10 cellular contexts compared by ENCODE assay signal in the genomic region with DNA sequence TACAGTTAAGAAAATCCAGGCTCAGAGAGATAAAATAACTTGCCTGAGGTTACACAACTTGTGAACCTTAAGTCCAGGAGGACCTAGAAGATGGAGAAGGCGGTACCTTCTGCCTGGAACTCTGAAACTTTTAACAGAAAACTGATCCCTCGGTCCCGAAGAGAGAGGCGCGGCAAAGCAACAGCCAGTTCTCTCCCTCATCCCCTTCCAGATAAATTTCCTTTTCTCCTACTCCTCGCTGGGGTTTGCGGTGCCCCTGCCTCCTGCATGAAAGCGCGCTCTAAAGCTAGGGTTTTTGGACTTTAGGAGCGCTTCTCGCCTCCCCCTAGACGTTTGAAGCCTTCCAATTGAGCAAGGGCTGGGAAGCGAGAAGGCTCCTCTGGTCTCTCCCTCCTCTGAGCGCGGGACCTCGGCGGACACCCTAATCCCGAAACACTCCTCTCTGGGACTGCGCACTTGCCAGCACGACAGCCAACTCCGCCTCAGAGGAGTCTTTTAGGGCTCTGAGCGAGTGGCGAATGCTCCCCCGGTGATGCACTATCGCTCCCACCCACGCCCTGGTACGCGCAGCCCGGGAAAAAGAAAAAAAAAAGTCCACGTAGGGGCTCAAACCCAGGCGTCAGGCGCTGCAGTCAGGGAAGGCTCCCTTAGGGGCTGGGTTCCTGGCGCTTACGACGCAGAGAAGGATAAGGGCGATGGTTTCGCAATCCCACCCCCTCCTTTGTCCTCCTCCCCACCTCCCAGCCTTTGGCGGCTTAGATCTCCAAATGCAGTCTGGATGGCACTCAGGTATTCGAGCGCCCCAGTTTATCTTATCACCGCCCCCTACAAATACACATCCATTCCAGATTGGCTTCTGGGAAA. TPM values are rescaled to one million over a fixed set of nuclear protein-coding genes. Genes with fewer than 3 reads are reported as not detected.
DNase-seq lines count a peak whose midpoint lies in the region; ATAC-seq, FAIRE-seq and TF ChIP-seq lines count a peak whose summit lies in the region.
"Had no signal": no experiment of that assay in that cellular context is flagged by ENCODE, and none has a peak within 500 bp of the region (broad histone marks: within the 10 kb centered on the region; RNA-seq: fewer than 3 reads in every experiment).

No MANE protein-coding gene starts in this region.

- H3K4me3 ChIP-seq in iPS-20b (ENCODE audit: low read length) (peak overlapping the region; percentile 56; the same call in 1 of the 2 replicates), thoracic aorta (peak overlapping the region; percentile 44)

- H3K9ac ChIP-seq in iPS-20b (ENCODE audit: low read depth, low read length) = no peak overlapping the region

- H3K36me3 Mint-ChIP-seq in activated naive CD4-positive, alpha-beta T cell treated with anti-CD3 and anti-CD28 coated beads, Interleukin-2, amount 50 U/mL, for 24 hours = no peaks in the 10 kb centered on the region
- H3K36me3 Mint-ChIP-seq: naive B cell had no signal

- no peak for TF ChIP-seq POLR2A in GM12892 (IDR thresholded peaks at IDR 0.05; ENCODE audit: low read depth, low read length)

- peak; percentile 53 for DNase-seq in stimulated activated CD4-positive, alpha-beta T cell treated with anti-CD3 and anti-CD28 coated beads, Interleukin-15, amount 100 ng/mL, for 24 hours
- no peak for DNase-seq in stimulated activated CD4-positive, alpha-beta T cell treated with anti-CD3 and anti-CD28 coated beads, Interleukin-1b, Interleukin-23, amount 100 ng/mL, for 48 hours
- DNase-seq in thoracic aorta (ENCODE audit: low spot score) (no peak), dermis blood vessel endothelial cell (no peak), GM12892 (ENCODE audit: insufficient read length) (no peak)
- DNase-seq: naive B cell had no signal

- no peak for TF ChIP-seq CTCF in thoracic aorta (IDR thresholded peaks at IDR 0.05)

- H3K27me3 ChIP-seq in iPS-20b (ENCODE audit: insufficient read depth, low read length) (peaks cover 97% of the 10 kb centered on the region), thoracic aorta (replicated peaks; ENCODE audit: insufficient read depth) (peaks cover 27% of the 10 kb centered on the region)

- ATAC-seq in thoracic aorta (ENCODE audit: insufficient number of reproducible peaks, low FRiP score, low read depth) (peak; percentile 17), GM18861 (IDR thresholded peaks at IDR 0.05; ENCODE audit: unreplicated experiment) (no peak)

- H3K9me3 Mint-ChIP-seq in activated naive CD4-positive, alpha-beta T cell treated with anti-CD3 and anti-CD28 coated beads, Interleukin-2, amount 50 U/mL, for 24 hours = no peaks in the 10 kb centered on the region

- H3K4me1 ChIP-seq in iPS-20b (ENCODE audit: insufficient read depth, low read length) (peaks cover 32% of the 10 kb centered on the region), thoracic aorta (ENCODE audit: control insufficient read depth in 1 of 2, low read depth in 2 of 2) (peaks cover 8 to 23% of the 10 kb centered on the region in 2 donors)

- peaks cover 55% of the 10 kb centered on the region for H3K27me3 Mint-ChIP-seq in activated naive CD4-positive, alpha-beta T cell treated with anti-CD3 and anti-CD28 coated beads, Interleukin-2, amount 50 U/mL, for 24 hours

- H3K27ac ChIP-seq in iPS-20b (ENCODE audit: low read length) = no peak overlapping the region
- no peak overlapping the region for H3K27ac ChIP-seq in thoracic aorta

- H3K36me3 ChIP-seq in iPS-20b (ENCODE audit: insufficient read depth, low read depth, low read length) (no peaks in the 10 kb centered on the region), thoracic aorta (no peaks in the 10 kb centered on the region)

- FAIRE-seq in GM12892 (lab: Jason Lieb, UNC) = no peak

- H3K4me3 Mint-ChIP-seq in activated naive CD4-positive, alpha-beta T cell treated with anti-CD3 and anti-CD28 coated beads, Interleukin-2, amount 50 U/mL, for 24 hours = peak overlapping the region; percentile 64

- H3K27ac Mint-ChIP-seq in activated naive CD4-positive, alpha-beta T cell treated with anti-CD3 and anti-CD28 coated beads, Interleukin-2, amount 50 U/mL, for 24 hours = no peak overlapping the region

- peaks cover 38% of the 10 kb centered on the region for H3K4me1 Mint-ChIP-seq in activated naive CD4-positive, alpha-beta T cell treated with anti-CD3 and anti-CD28 coated beads, Interleukin-2, amount 50 U/mL, for 24 hours

- H3K9me3 ChIP-seq in iPS-20b (ENCODE audit: insufficient read depth, low read depth, low read length) (no peaks in the 10 kb centered on the region), thoracic aorta (no peaks in the 10 kb centered on the region)

RNA-seq across cellular contexts. Expression of a gene that starts 7.9 kb away (rescaled TPM):
- total RNA-seq in thoracic aorta (1 to 10 TPM in 1 of 2 donors, under 1 TPM in 1; 0.63 to 4.6 TPM), dermis blood vessel endothelial cell (not detected in 2 replicates)
- polyA plus RNA-seq in GM12892 (2012; ENCODE audit: missing spikeins) = not detected
- total RNA-seq: epithelial cell of proximal tubule had no signal
